8 cellular contexts compared by ENCODE assay signal in the genomic region with DNA sequence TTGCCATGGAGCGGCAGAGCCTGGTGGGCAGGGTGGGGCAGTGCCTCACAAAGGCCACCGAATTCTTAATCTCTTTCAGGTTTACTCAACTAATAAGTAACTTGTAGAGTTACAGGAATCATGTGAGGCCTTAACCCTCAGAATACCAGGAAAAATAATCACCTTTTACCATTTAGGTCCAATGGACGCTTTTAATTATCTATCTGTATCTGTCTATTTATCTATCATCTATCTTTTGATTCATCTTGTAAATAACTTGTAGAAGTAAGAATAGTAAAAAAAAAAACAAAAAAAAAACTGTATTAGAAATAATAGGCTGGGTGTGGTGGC. TPM values are rescaled to one million over a fixed set of nuclear protein-coding genes. Genes with fewer than 3 reads are reported as not detected.
DNase-seq lines count a peak whose midpoint lies in the region; ATAC-seq, FAIRE-seq and TF ChIP-seq lines count a peak whose summit lies in the region.

No MANE protein-coding gene starts in this region.

- H3K23ac ChIP-seq in mesenchymal stem cell (ENCODE audit: low read length in 2 of 2) = no peak overlapping the region

- H4K91ac ChIP-seq in mesenchymal stem cell (ENCODE audit: low read length) = peak overlapping the region; percentile 99

- peak overlapping the region; percentile 78 for H3K4me2 ChIP-seq in mesenchymal stem cell (ENCODE audit: low read length, poor library complexity, severe bottlenecking)

- H3K4me1 Mint-ChIP-seq in activated T-cell treated with anti-CD3 and anti-CD28 coated beads, Interleukin-2, amount 50 U/mL, for 4 hours (ENCODE audit: low read depth) = peaks cover 29% of the 10 kb centered on the region

- peak overlapping the region; percentile 91 for H2BK120ac ChIP-seq in mesenchymal stem cell (ENCODE audit: low read depth, low read length)

- no peak for DNase-seq in activated T-cell treated with anti-CD3 and anti-CD28 coated beads, Interleukin-2, amount 50 U/mL, for 4 hours
- no peak for DNase-seq in activated T-cell treated with anti-CD3 and anti-CD28 coated beads, Interleukin-2, amount 50 U/mL, for 1 hour
- DNase-seq in mesenchymal stem cell = no peak
- no peak for DNase-seq in tibial nerve (ENCODE audit: low spot score in 2 of 2)
- no peak for DNase-seq in GM19239 (ENCODE audit: insufficient read length, low spot score)
- no peak for DNase-seq in GM19238 (ENCODE audit: insufficient read length, low spot score)

- peaks cover 3% of the 10 kb centered on the region for H3K27me3 Mint-ChIP-seq in activated T-cell treated with anti-CD3 and anti-CD28 coated beads, Interleukin-2, amount 50 U/mL, for 4 hours (ENCODE audit: low read depth)

- H2AFZ ChIP-seq in mesenchymal stem cell (ENCODE audit: low read depth, low read length) = peak overlapping the region; percentile 21

- no peak for FAIRE-seq in GM19239 (lab: Jason Lieb, UNC)

- peak overlapping the region; percentile 92 for H2AK5ac ChIP-seq in mesenchymal stem cell (ENCODE audit: low read length, severe bottlenecking)

- no peaks in the 10 kb centered on the region for H3K36me3 Mint-ChIP-seq in activated T-cell treated with anti-CD3 and anti-CD28 coated beads, Interleukin-2, amount 50 U/mL, for 4 hours (ENCODE audit: insufficient read depth)

- H3K27ac ChIP-seq in angular gyrus (ENCODE audit: low read depth, low read length) (peak overlapping the region; percentile 68), mesenchymal stem cell (ENCODE audit: low read length, poor library complexity, severe bottlenecking) (peak overlapping the region; percentile 99), tibial nerve (peak overlapping the region; percentile 84 to 97 (median 94))

- H3K9me3 ChIP-seq in mesenchymal stem cell (ENCODE audit: control insufficient read depth, low read length) (no peaks in the 10 kb centered on the region), tibial nerve (no peaks in the 10 kb centered on the region)

- peaks cover 9% of the 10 kb centered on the region for H3K4me1 ChIP-seq in mesenchymal stem cell (ENCODE audit: control insufficient read depth, insufficient read depth, low read depth, low read length)
- peaks cover 0 to 35% (median 14%) of the 10 kb centered on the region in 4 donors for H3K4me1 ChIP-seq in tibial nerve

- H2BK15ac ChIP-seq in mesenchymal stem cell (ENCODE audit: low read depth, poor library complexity, severe bottlenecking) = peak overlapping the region; percentile 85

- peak overlapping the region; percentile 97 for H4K8ac ChIP-seq in mesenchymal stem cell (ENCODE audit: low read length)

- no peak for TF ChIP-seq CTCF in tibial nerve (IDR thresholded peaks at IDR 0.05)

- peak overlapping the region; percentile 90 for H2BK5ac ChIP-seq in mesenchymal stem cell (ENCODE audit: low read depth, low read length, poor library complexity, severe bottlenecking)

- WGBS in mesenchymal stem cell = no CpG with 5 or more reads among the region's 3 CpGs
- WGBS in tibial nerve, 2 donors = 48 to 54% methylated on average over 3 of the region's 3 CpGs

- ATAC-seq in activated T-cell treated with anti-CD3 and anti-CD28 coated beads, Interleukin-2, amount 50 U/mL, for 4 hours = no peak
- ATAC-seq in GM21526 (IDR thresholded peaks at IDR 0.05; ENCODE audit: low FRiP score, unreplicated experiment) = no peak

- no peaks in the 10 kb centered on the region for H3K36me3 ChIP-seq in mesenchymal stem cell (ENCODE audit: control insufficient read depth in 1 of 2, insufficient read depth in 2 of 2, low read depth in 1 of 2, low read length in 2 of 2)
- H3K36me3 ChIP-seq in tibial nerve = no peaks in the 10 kb centered on the region

- H3K27me3 ChIP-seq in mesenchymal stem cell (ENCODE audit: control insufficient read depth in 1 of 2, insufficient read depth in 1 of 2, low read length in 2 of 2) (peaks cover 10% of the 10 kb centered on the region in 2 experiments), tibial nerve (no peaks in the 10 kb centered on the region)

- TF ChIP-seq POLR2A in tibial nerve (IDR thresholded peaks at IDR 0.05) = no peak

- no peak for TF ChIP-seq EP300 in tibial nerve (IDR thresholded peaks at IDR 0.05)

- peak overlapping the region; percentile 90 for H3K9ac ChIP-seq in mesenchymal stem cell (ENCODE audit: low read length)

- H3K4me3 ChIP-seq in mesenchymal stem cell (ENCODE audit: insufficient read depth in 1 of 2, low read depth in 1 of 2, low read length in 2 of 2) = peak overlapping the region in 1 of 2 experiments; percentile 50
- H3K4me3 ChIP-seq in tibial nerve = peak overlapping the region in 2 of 4 donors; percentile 22 to 24

- H3K4ac ChIP-seq in mesenchymal stem cell (ENCODE audit: low read depth in 1 of 2, low read length in 2 of 2) = peak overlapping the region; percentile 96 to 97

- no peaks in the 10 kb centered on the region for H3K9me3 Mint-ChIP-seq in activated T-cell treated with anti-CD3 and anti-CD28 coated beads, Interleukin-2, amount 50 U/mL, for 4 hours

- H3K18ac ChIP-seq in mesenchymal stem cell (ENCODE audit: low read depth in 1 of 2, low read length in 2 of 2) = peak overlapping the region; percentile 94 to 98

- H2BK12ac ChIP-seq in mesenchymal stem cell (ENCODE audit: low read length in 2 of 2) = peak overlapping the region; percentile 90 to 98

- H3K79me1 ChIP-seq in mesenchymal stem cell (replicated peaks; ENCODE audit: low read length, poor library complexity, severe bottlenecking) = no peaks in the 10 kb centered on the region

- peak overlapping the region; percentile 77 for H3K4me3 Mint-ChIP-seq in activated T-cell treated with anti-CD3 and anti-CD28 coated beads, Interleukin-2, amount 50 U/mL, for 4 hours

- H3K14ac ChIP-seq in mesenchymal stem cell (ENCODE audit: low read length in 2 of 2) = no peak overlapping the region

RNA-seq across cellular contexts. Expression of a gene that starts 11.8 kb away (rescaled TPM):
- 100 to 1,000 TPM in 2 of 3 donors, 10 to 100 TPM in 1; 89.0 to 139 (median 121) TPM for total RNA-seq in activated T-cell treated with anti-CD3 and anti-CD28 coated beads, Interleukin-2, amount 50 U/mL, for 4 hours
- polyA plus RNA-seq in mesenchymal stem cell (2013, experiment 1 of 2) = 2,510 TPM
- 2,559 TPM for polyA plus RNA-seq in mesenchymal stem cell (2013, experiment 2 of 2)
- total RNA-seq in tibial nerve = 100 to 1,000 TPM in 3 of 4 donors, 10 to 100 TPM in 1; 85.0 to 267 (median 145) TPM

RNA-seq across cellular contexts. Expression of a gene that starts 40.3 kb away (rescaled TPM):
- total RNA-seq in activated T-cell treated with anti-CD3 and anti-CD28 coated beads, Interleukin-2, amount 50 U/mL, for 4 hours = not detected
- polyA plus RNA-seq in mesenchymal stem cell (2013, experiment 1 of 2) = not detected
- not detected for polyA plus RNA-seq in mesenchymal stem cell (2013, experiment 2 of 2)
- not detected for total RNA-seq in tibial nerve

RNA-seq across cellular contexts. Expression of a gene that starts 54.9 kb away (rescaled TPM):
- 100 to 1,000 TPM in 2 of 3 donors, 10 to 100 TPM in 1; 92.6 to 113 (median 106) TPM for total RNA-seq in activated T-cell treated with anti-CD3 and anti-CD28 coated beads, Interleukin-2, amount 50 U/mL, for 4 hours
- 743 TPM for polyA plus RNA-seq in mesenchymal stem cell (2013, experiment 1 of 2)
- polyA plus RNA-seq in mesenchymal stem cell (2013, experiment 2 of 2) = 740 TPM
- total RNA-seq in tibial nerve = 100 to 1,000 TPM; 108 to 230 (median 192) TPM
